8 cellular contexts compared by ENCODE assay signal in genomic region chr2:55961318-55961911, GRCh38. TPM values are rescaled to one million over a fixed set of nuclear protein-coding genes. Genes with fewer than 3 reads are reported as not detected.
DNase-seq lines count a peak whose midpoint lies in the region; ATAC-seq and TF ChIP-seq lines count a peak whose summit lies in the region.

No MANE protein-coding gene starts in this region.

- no peaks in the 10 kb centered on the region for H3K9me3 Mint-ChIP-seq in osteocyte (ENCODE audit: unreplicated experiment)
- H3K9me3 Mint-ChIP-seq in activated CD8-positive, alpha-beta memory T cell treated with anti-CD3 and anti-CD28 coated beads, Interleukin-2, amount 10 ng/mL, durations not matched to agents 7 days and 5 days (ENCODE audit: low read depth): no peaks in the 10 kb centered on the region

- in situ Hi-C loops in Panc1 (cut with HindIII; ENCODE audit: low pct_unique_long_range_greater_than_20kb, low sequenced_read_pairs): no loop called here

- H3K9me3 ChIP-seq in Panc1 (ENCODE audit: control insufficient read depth, insufficient read depth, low read depth, low read length): no peaks in the 10 kb centered on the region

- TF ChIP-seq CTCF in Panc1 (IDR thresholded peaks at IDR 0.05) (peak; percentile 78), epithelial cell of esophagus (IDR thresholded peaks at IDR 0.05; ENCODE audit: insufficient read depth, low read depth, low read length, missing control alignments) (peak; percentile 73), osteocyte (IDR thresholded peaks at IDR 0.05) (peak; percentile 75), omental fat pad (IDR thresholded peaks at IDR 0.05) (peak in 1 of 3 donors; percentile 12)

- no peaks in the 10 kb centered on the region for H3K36me3 ChIP-seq in Panc1 (ENCODE audit: control insufficient read depth, insufficient read depth, low read length)

- no peak overlapping the region for H3K4me3 Mint-ChIP-seq in osteocyte (ENCODE audit: unreplicated experiment)
- no peak overlapping the region for H3K4me3 Mint-ChIP-seq in activated CD8-positive, alpha-beta memory T cell treated with anti-CD3 and anti-CD28 coated beads, Interleukin-2, amount 10 ng/mL, durations not matched to agents 7 days and 5 days

- no peak overlapping the region for H3K4me3 ChIP-seq in Panc1 (ENCODE audit: low read depth in 2 of 2, low read length in 2 of 2)
- H3K4me3 ChIP-seq in epithelial cell of esophagus (ENCODE audit: low read length): no peak overlapping the region

- H3K27ac ChIP-seq in Panc1 (ENCODE audit: low read length): no peak overlapping the region

- CTCF ChIA-PET in Panc1 (lab: Charles Lee): interaction anchor here (0.8 to 1.9 kb wide), 3 partner anchors 184 to 243 kb away, joined by 3 to 10 read pairs (median 3); no protein-coding TSS in a partner anchor
- CTCF ChIA-PET in activated CD8-positive, alpha-beta memory T cell treated with anti-CD3 and anti-CD28 coated beads, Interleukin-2, amount 10 ng/mL, durations not matched to agents 7 days and 5 days (lab: Charles Lee): interaction anchor here (1.0 to 2.5 kb wide), 2 partner anchors 243 to 245 kb away, joined by 4 to 9 read pairs; no protein-coding TSS in a partner anchor

- no peak overlapping the region for H3K27ac Mint-ChIP-seq in osteocyte (ENCODE audit: unreplicated experiment)
- no peak overlapping the region for H3K27ac Mint-ChIP-seq in activated CD8-positive, alpha-beta memory T cell treated with anti-CD3 and anti-CD28 coated beads, Interleukin-2, amount 10 ng/mL, durations not matched to agents 7 days and 5 days

- peak; percentile 70 for ATAC-seq in HG03378 (IDR thresholded peaks at IDR 0.05; ENCODE audit: unreplicated experiment)
- peak; percentile 76; the same call in 1 of the 2 replicates for ATAC-seq in Panc1
- no peak for ATAC-seq in omental fat pad (ENCODE audit: low FRiP score)
- ATAC-seq in activated CD8-positive, alpha-beta memory T cell treated with anti-CD3 and anti-CD28 coated beads, Interleukin-2, amount 10 ng/mL, durations not matched to agents 7 days and 5 days: no peak

- H3K36me3 Mint-ChIP-seq in osteocyte (ENCODE audit: unreplicated experiment): no peaks in the 10 kb centered on the region
- no peaks in the 10 kb centered on the region for H3K36me3 Mint-ChIP-seq in activated CD8-positive, alpha-beta memory T cell treated with anti-CD3 and anti-CD28 coated beads, Interleukin-2, amount 10 ng/mL, durations not matched to agents 7 days and 5 days

- POLR2A ChIA-PET in Panc1 (lab: Charles Lee): no interaction called here

- H3K27me3 Mint-ChIP-seq in osteocyte (ENCODE audit: unreplicated experiment): peaks cover 48% of the 10 kb centered on the region
- peaks cover 2% of the 10 kb centered on the region for H3K27me3 Mint-ChIP-seq in activated CD8-positive, alpha-beta memory T cell treated with anti-CD3 and anti-CD28 coated beads, Interleukin-2, amount 10 ng/mL, durations not matched to agents 7 days and 5 days

- no peaks in the 10 kb centered on the region for H3K27me3 ChIP-seq in Panc1 (ENCODE audit: control insufficient read depth, insufficient read depth, low read length)

- peaks cover 8% of the 10 kb centered on the region for H3K4me1 Mint-ChIP-seq in osteocyte (ENCODE audit: unreplicated experiment)
- no peaks in the 10 kb centered on the region for H3K4me1 Mint-ChIP-seq in activated CD8-positive, alpha-beta memory T cell treated with anti-CD3 and anti-CD28 coated beads, Interleukin-2, amount 10 ng/mL, durations not matched to agents 7 days and 5 days

- intact Hi-C loops in Panc1 (cut with micrococcal nuclease; ENCODE audit: unreplicated experiment): loop anchor here (1.0 to 2.0 kb wide), 2 partner anchors 190 to 243 kb away; no protein-coding TSS in a partner anchor

- peak; percentile 2 for DNase-seq in NCI-H146 (lab: John Stamatoyannopoulos, UW)
- no peak for DNase-seq in NCI-H146 treated with DMSO at 0.1 percent for 48 hours (lab: John Stamatoyannopoulos, UW; ENCODE audit: unreplicated experiment)
- DNase-seq in Panc1 (ENCODE audit: low read depth, low spot score): peak; percentile 50
- DNase-seq in epithelial cell of esophagus (ENCODE audit: low read depth): peak; percentile 62
- DNase-seq in osteocyte (ENCODE audit: extremely low spot score, unreplicated experiment): no peak
- no peak for DNase-seq in omental fat pad (ENCODE audit: low spot score)
- no peak for DNase-seq in activated CD8-positive, alpha-beta memory T cell treated with anti-CD3 and anti-CD28 coated beads, Interleukin-2, amount 10 ng/mL, durations not matched to agents 7 days and 5 days

- no peaks in the 10 kb centered on the region for H3K4me1 ChIP-seq in Panc1 (ENCODE audit: control insufficient read depth, insufficient read depth, low read length)

- BruUV-seq in Panc1 (replicated peaks; lab: Mats Ljungman, UMichigan): no TSS peak

RNA-seq across cellular contexts. Expression of gene EFEMP1, which starts 37.8 kb away (rescaled TPM):
- total RNA-seq in Panc1 (2021; ENCODE audit: unreplicated experiment): 15.5 TPM
- polyA plus RNA-seq in Panc1 (2012; ENCODE audit: insufficient read length): 6.8 TPM
- total RNA-seq in osteocyte: 7.4 and 8.3 TPM in 2 replicates
- total RNA-seq in omental fat pad: 1,000 to 10,000 TPM in 1 of 4 donors, 100 to 1,000 TPM in 3; 225 to 1,590 (median 659) TPM
- total RNA-seq in activated CD8-positive, alpha-beta memory T cell treated with anti-CD3 and anti-CD28 coated beads, Interleukin-2, amount 10 ng/mL, durations not matched to agents 7 days and 5 days: not detected

Comparison
In these comparisons a context has a peak if more than half of its experiments do, and no peak if none do; other contexts are left out.
1. DNase-seq: peak in NCI-H146 (single experiment), Panc1 (single experiment) and epithelial cell of esophagus (single experiment); none in NCI-H146 treated with DMSO at 0.1 percent for 48 hours (single experiment), osteocyte (single experiment), omental fat pad (single experiment) and activated CD8-positive, alpha-beta memory T cell treated with anti-CD3 and anti-CD28 coated beads, Interleukin-2, amount 10 ng/mL, durations not matched to agents 7 days and 5 days (single experiment).
2. ATAC-seq: peak in HG03378 (single experiment) and Panc1 (single experiment); none in omental fat pad (single experiment) and activated CD8-positive, alpha-beta memory T cell treated with anti-CD3 and anti-CD28 coated beads, Interleukin-2, amount 10 ng/mL, durations not matched to agents 7 days and 5 days (single experiment).
3. RNA of gene EFEMP1, which starts 37.8 kb away (total RNA-seq): 225 to 1,590 TPM in omental fat pad; 15.5 TPM in Panc1 (single experiment), 7.4 to 8.3 TPM in osteocyte and not detected in activated CD8-positive, alpha-beta memory T cell treated with anti-CD3 and anti-CD28 coated beads, Interleukin-2, amount 10 ng/mL, durations not matched to agents 7 days and 5 days; every median in the first group is over 10 times any median in the second.